8 cellular contexts compared by ENCODE assay signal in genomic region chr16:84065536-84066132, GRCh38. TPM values are rescaled to one million over a fixed set of nuclear protein-coding genes. Genes with fewer than 3 reads are reported as not detected.
DNase-seq lines count a peak whose midpoint lies in the region; ATAC-seq and TF ChIP-seq lines count a peak whose summit lies in the region.

No MANE protein-coding gene starts in this region.

- no peak overlapping the region for H3K4me3 Mint-ChIP-seq in activated naive CD4-positive, alpha-beta T cell treated with anti-CD3 and anti-CD28 coated beads, Interleukin-2, amount 10 ng/mL, durations not matched to agents 7 days and 5 days

- no peaks in the 10 kb centered on the region for H3K9me3 Mint-ChIP-seq in activated naive CD4-positive, alpha-beta T cell treated with anti-CD3 and anti-CD28 coated beads, Interleukin-2, amount 10 ng/mL, durations not matched to agents 7 days and 5 days

- H3K4me3 ChIP-seq in AG09309 (ENCODE audit: control insufficient read depth, low read depth, low read length): no peak overlapping the region
- no peak overlapping the region for H3K4me3 ChIP-seq in GM12875 (ENCODE audit: low read depth, low read length)

- DNase-seq in AG09309 (ENCODE audit: low read depth) (peak; percentile 14), NCI-H460 (ENCODE audit: extremely low read depth, low read depth) (peak; percentile 45), hypothalamus (lab: John Stamatoyannopoulos, UW) (peak in 27 of 51 donors; percentile 14 to 76 (median 42)), smooth muscle cell of the brain vasculature (ENCODE audit: low read depth, low spot score) (peak; percentile 36)
- DNase-seq in activated naive CD4-positive, alpha-beta T cell treated with anti-CD3 and anti-CD28 coated beads, Interleukin-2, amount 10 ng/mL, durations not matched to agents 7 days and 5 days: peak; percentile 61

- CTCF ChIA-PET in activated naive CD4-positive, alpha-beta T cell treated with anti-CD3 and anti-CD28 coated beads, Interleukin-2, amount 10 ng/mL, durations not matched to agents 7 days and 5 days (lab: Charles Lee): interaction anchor here (0.6 to 4.5 kb wide), 24 partner anchors 10 to 774 kb away, joined by 3 to 54 read pairs (median 4); partner anchors contain the start of genes MBTPS1, OSGIN1, SLC38A8 and TAF1C

- H3K36me3 Mint-ChIP-seq in activated naive CD4-positive, alpha-beta T cell treated with anti-CD3 and anti-CD28 coated beads, Interleukin-2, amount 10 ng/mL, durations not matched to agents 7 days and 5 days: peaks cover 60% of the 10 kb centered on the region

- TF ChIP-seq CTCF in AG09309 (IDR thresholded peaks at IDR 0.05; ENCODE audit: control insufficient read depth, insufficient read depth, low read depth, low read length, missing control alignments) (peak; percentile 79), GM12875 (IDR thresholded peaks at IDR 0.05; ENCODE audit: borderline replicate concordance, insufficient read depth, low read depth, low read length) (peak; percentile 60; the same call in 1 of the 2 replicates)

- ATAC-seq in GM19351 (IDR thresholded peaks at IDR 0.05; ENCODE audit: unreplicated experiment) (no peak), HG03439 (IDR thresholded peaks at IDR 0.05; ENCODE audit: unreplicated experiment) (no peak)

- H3K4me1 Mint-ChIP-seq in activated naive CD4-positive, alpha-beta T cell treated with anti-CD3 and anti-CD28 coated beads, Interleukin-2, amount 10 ng/mL, durations not matched to agents 7 days and 5 days: peaks cover 2% of the 10 kb centered on the region

- H3K27ac Mint-ChIP-seq in activated naive CD4-positive, alpha-beta T cell treated with anti-CD3 and anti-CD28 coated beads, Interleukin-2, amount 10 ng/mL, durations not matched to agents 7 days and 5 days: no peak overlapping the region

- no peaks in the 10 kb centered on the region for H3K27me3 Mint-ChIP-seq in activated naive CD4-positive, alpha-beta T cell treated with anti-CD3 and anti-CD28 coated beads, Interleukin-2, amount 10 ng/mL, durations not matched to agents 7 days and 5 days

RNA-seq across cellular contexts. Expression of gene SLC38A8, which starts 23.0 kb away (rescaled TPM):
- total RNA-seq in NCI-H460 (2014; rRNA removed; shearing (Covaris generic)): not detected in 2 replicates
- not detected in 2 replicates for polyA plus RNA-seq in NCI-H460 (2014; cell fraction: nucleus; rRNA removed)

RNA-seq across cellular contexts. Expression of gene MBTPS1, which starts 51.1 kb away (rescaled TPM):
- total RNA-seq in NCI-H460 (2014; rRNA removed; shearing (Covaris generic)): 43.9 and 55.0 TPM in 2 replicates
- 36.6 and 59.6 TPM in 2 replicates for polyA plus RNA-seq in NCI-H460 (2014; cell fraction: nucleus; rRNA removed)
